In the genomic region with DNA sequence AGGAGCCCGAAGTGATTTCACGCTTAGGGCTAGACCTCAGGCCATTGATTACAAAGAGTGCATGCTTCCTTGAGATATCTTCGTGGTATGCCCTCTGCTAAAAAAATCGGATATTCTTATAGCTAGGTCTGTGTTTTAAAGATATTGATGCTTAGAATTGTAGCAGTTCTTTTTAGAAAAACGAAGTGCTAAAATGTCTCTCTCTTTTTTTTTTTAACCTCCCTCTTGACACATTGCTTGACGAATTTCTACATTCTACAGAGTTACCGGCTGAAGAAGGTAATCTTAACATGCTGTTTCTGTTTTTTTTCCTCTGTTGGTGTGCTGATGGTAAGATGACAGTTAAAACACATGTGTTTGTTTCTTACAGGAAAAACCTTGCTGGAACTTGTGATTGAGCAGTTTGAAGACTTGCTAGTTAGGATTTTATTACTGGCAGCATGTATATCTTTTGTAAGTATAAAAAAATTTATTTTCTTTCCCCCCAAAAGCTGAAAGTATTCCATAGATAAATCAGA, we compare ENCODE assay signal across 8 cellular contexts. TPM values are rescaled to one million over a fixed set of nuclear protein-coding genes. Genes with fewer than 3 reads are reported as not detected.
DNase-seq lines count a peak whose midpoint lies in the region; ATAC-seq and TF ChIP-seq lines count a peak whose summit lies in the region.

No MANE protein-coding gene starts in this region.

- no peak for ATAC-seq in GM18861 (IDR thresholded peaks at IDR 0.05; ENCODE audit: unreplicated experiment)
- ATAC-seq in GM18858 (IDR thresholded peaks at IDR 0.05; ENCODE audit: unreplicated experiment), result no peak

- H3K4me3 ChIP-seq in KMS-11 (IDR thresholded peaks at IDR 0.05; ENCODE audit: insufficient read depth, low read depth, low read length) (no peak overlapping the region), colonic mucosa (peak overlapping the region; percentile 63)

- no peak for TF ChIP-seq CTCF in Calu3 (IDR thresholded peaks at IDR 0.05; ENCODE audit: unreplicated experiment)
- TF ChIP-seq CTCF in KMS-11 (conservative IDR thresholded peaks at IDR 0.05; ENCODE audit: low read depth, low read length), result no peak
- TF ChIP-seq CTCF in colonic mucosa (IDR thresholded peaks at IDR 0.05), result no peak
- no peak for TF ChIP-seq CTCF in neural crest cell (conservative IDR thresholded peaks at IDR 0.05)

- H3K9ac ChIP-seq in KMS-11, result peak overlapping the region; percentile 95
- H3K9ac ChIP-seq in colonic mucosa (ENCODE audit: low read depth in 2 of 2, low read length in 2 of 2), result peak overlapping the region; percentile 93 to 95

- intact Hi-C loops in Calu3 (cut with micrococcal nuclease; ENCODE audit: unreplicated experiment) (no loop called here), colonic mucosa (cut with DNase I) (loop anchor here (5.0 kb wide), 1 partner anchor 60 kb away; no protein-coding TSS in a partner anchor)

- H3K27ac ChIP-seq in KMS-11 (peak overlapping the region; percentile 90), colonic mucosa (peak overlapping the region; percentile 95)

- H3K27me3 Mint-ChIP-seq in Calu3 (ENCODE audit: unreplicated experiment) (no peaks in the 10 kb centered on the region), neural crest cell (ENCODE audit: low read depth) (no peaks in the 10 kb centered on the region)

- H3K79me2 ChIP-seq in KMS-11 (ENCODE audit: insufficient read depth, low read depth), result peaks cover 59% of the 10 kb centered on the region

- H3K4me1 ChIP-seq in KMS-11 (ENCODE audit: low read depth, poor library complexity, severe bottlenecking), result peaks cover 38% of the 10 kb centered on the region
- H3K4me1 ChIP-seq in colonic mucosa, result no peaks in the 10 kb centered on the region

- peaks cover 78% of the 10 kb centered on the region for H3K36me3 Mint-ChIP-seq in Calu3 (ENCODE audit: insufficient read depth, unreplicated experiment)
- peaks cover 7% of the 10 kb centered on the region for H3K36me3 Mint-ChIP-seq in neural crest cell (ENCODE audit: low read depth)

- BruUV-seq in Calu3 (replicated peaks; lab: Mats Ljungman, UMichigan), result no TSS peak

- H3K4me3 Mint-ChIP-seq in Calu3 (ENCODE audit: low read depth, unreplicated experiment) (peak overlapping the region; percentile 90), neural crest cell (peak overlapping the region; percentile 93)

- H3K36me3 ChIP-seq in KMS-11 (ENCODE audit: insufficient read depth) (no peaks in the 10 kb centered on the region; the same call in 1 of the 2 replicates), colonic mucosa (no peaks in the 10 kb centered on the region)

- H3K9me3 ChIP-seq in colonic mucosa, result no peaks in the 10 kb centered on the region

- H3K9me3 Mint-ChIP-seq in Calu3 (ENCODE audit: low read depth, unreplicated experiment) (no peaks in the 10 kb centered on the region), neural crest cell (no peaks in the 10 kb centered on the region)

- DNase-seq in Calu3 (no peak), colonic mucosa (no peak), neural crest cell (ENCODE audit: low read depth, low spot score) (no peak), MV-4-11 (lab: John Stamatoyannopoulos, UW) (no peak)
- DNase-seq in stimulated activated CD4-positive, alpha-beta T cell treated with anti-CD3 and anti-CD28 coated beads, Interleukin-12 subunit alpha, Interleukin-12 subunit beta, amount 100 ng/mL, for 4 hours, result no peak

- no peaks in the 10 kb centered on the region for H3K27me3 ChIP-seq in KMS-11 (ENCODE audit: insufficient read depth, low read depth)
- H3K27me3 ChIP-seq in colonic mucosa, result no peaks in the 10 kb centered on the region

- CTCF ChIA-PET in Calu3 (lab: Charles Lee), result interaction anchor here (1.5 to 2.1 kb wide), 2 partner anchors 35 to 58 kb away, joined by 3 to 9 read pairs; no protein-coding TSS in a partner anchor

- H3K4me2 ChIP-seq in KMS-11, result peak overlapping the region; percentile 95

- peaks cover 37% of the 10 kb centered on the region for H4K20me1 ChIP-seq in KMS-11 (ENCODE audit: insufficient read depth)

- H3K4me1 Mint-ChIP-seq in Calu3 (ENCODE audit: low read depth, unreplicated experiment), result peaks cover 24% of the 10 kb centered on the region
- H3K4me1 Mint-ChIP-seq in neural crest cell, result peaks cover 55% of the 10 kb centered on the region

- H3K27ac Mint-ChIP-seq in Calu3 (ENCODE audit: unreplicated experiment) (peak overlapping the region; percentile 88), neural crest cell (ENCODE audit: unreplicated experiment) (peak overlapping the region; percentile 97)

- H2AFZ ChIP-seq in KMS-11 (ENCODE audit: low read depth), result no peak overlapping the region

RNA-seq across cellular contexts. Expression of a gene that starts 1.4 kb away (rescaled TPM):
- total RNA-seq in Calu3 (2022) (388 and 437 TPM in 2 replicates), colonic mucosa (100 to 1,000 TPM; 248 to 311 TPM), neural crest cell (234 and 242 TPM in 2 replicates)
